In the genomic region with DNA sequence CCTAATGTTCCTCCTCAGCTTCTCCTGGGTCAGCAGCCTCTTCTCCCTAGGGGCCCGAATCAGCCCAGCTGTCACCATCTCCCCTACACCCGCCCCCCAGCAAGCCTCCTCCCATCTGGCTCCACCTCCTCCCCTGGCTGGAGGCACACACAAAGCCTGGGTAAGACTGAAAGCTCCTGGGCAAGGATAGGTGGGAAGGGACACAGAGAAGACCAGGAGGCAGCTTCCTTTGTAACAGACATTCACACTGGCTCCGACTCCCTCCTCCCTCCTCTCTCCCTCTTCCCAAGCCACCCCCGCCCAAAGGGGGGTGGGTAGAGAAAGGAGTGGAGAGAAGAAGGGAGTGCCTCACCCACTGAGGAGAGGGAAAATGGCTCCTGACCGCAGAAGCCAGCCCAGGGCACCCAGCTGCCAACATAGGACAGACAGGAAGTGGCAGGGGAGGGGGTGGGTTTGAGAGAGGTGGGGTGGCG, we compare ENCODE assay signal across 8 cellular contexts. TPM values are rescaled to one million over a fixed set of nuclear protein-coding genes. Genes with fewer than 3 reads are reported as not detected.
DNase-seq lines count a peak whose midpoint lies in the region; ATAC-seq and TF ChIP-seq lines count a peak whose summit lies in the region.
"Had no signal": no experiment of that assay in that cellular context is flagged by ENCODE, and none has a peak within 500 bp of the region (broad histone marks: within the 10 kb centered on the region; RNA-seq: fewer than 3 reads in every experiment).

No MANE protein-coding gene starts in this region.

- peaks cover 1 to 50% (median 25%) of the 10 kb centered on the region in 3 donors for H3K36me3 Mint-ChIP-seq in naive thymus-derived CD8-positive, alpha-beta T cell

- no peak for ATAC-seq in naive thymus-derived CD8-positive, alpha-beta T cell
- ATAC-seq: Panc1 had no signal

- no peaks in the 10 kb centered on the region for H3K9me3 Mint-ChIP-seq in naive thymus-derived CD8-positive, alpha-beta T cell

- H3K4me3 ChIP-seq in SK-N-MC (peak overlapping the region; percentile 45), dorsolateral prefrontal cortex (peak overlapping the region in 34 of 59 donors; percentile 7 to 99 (median 92))

- H3K27ac ChIP-seq in SK-N-MC (0 out of 2 replicates have a peak overlapping the region, but pooled peaks have one; percentile 5), dorsolateral prefrontal cortex (peak overlapping the region in 52 of 59 donors; percentile 18 to 100 (median 58))

- POLR2A ChIA-PET in naive thymus-derived CD8-positive, alpha-beta T cell (lab: Charles Lee), result interaction anchor here (0.6 to 4.9 kb wide), 13 partner anchors 11 to 110 kb away, joined by 3 to 41 read pairs (median 6); a partner anchor contains a TSS

- H3K36me3 ChIP-seq in SK-N-MC (ENCODE audit: insufficient read depth, low read length), result peaks cover 59% of the 10 kb centered on the region

- peak overlapping the region; percentile 50 for H3K9ac ChIP-seq in SK-N-MC (ENCODE audit: insufficient read length)

- H3K27me3 Mint-ChIP-seq in naive thymus-derived CD8-positive, alpha-beta T cell, result no peaks in the 10 kb centered on the region

- H3K27me3 ChIP-seq in dorsolateral prefrontal cortex, result no peaks in the 10 kb centered on the region

- no peak for TF ChIP-seq CTCF in dorsolateral prefrontal cortex (IDR thresholded peaks at IDR 0.05 in 54 of 56, conservative IDR thresholded peaks at IDR 0.05 in 2 of 56; ENCODE audit: low read depth in 1 of 56, partially characterized antibody in 56 of 56)

- peak; percentile 88 for DNase-seq in H4 (ENCODE audit: low spot score)
- DNase-seq in SK-N-MC (ENCODE audit: low read depth, low spot score), result no peak
- peak in 3 of 10 donors; percentile 31 to 52 (median 40) for DNase-seq in dorsolateral prefrontal cortex
- peak in 8 of 10 donors; percentile 13 to 77 (median 39) for DNase-seq in naive thymus-derived CD8-positive, alpha-beta T cell
- no peak for DNase-seq in HK-2 (ENCODE audit: unreplicated experiment)
- no peak for DNase-seq in DMS114 treated with DMSO at 0.1 percent for 48 hours (lab: John Stamatoyannopoulos, UW; ENCODE audit: unreplicated experiment)
- no peak for DNase-seq in NOMO-1 treated with DMSO at 0.1 percent for 48 hours (lab: John Stamatoyannopoulos, UW; ENCODE audit: unreplicated experiment)

- intact Hi-C loops in dorsolateral prefrontal cortex (cut with DNase I), result loop anchor here in 1 of 2 donors (5.0 kb wide), 1 partner anchor 36 kb away; a partner anchor contains a TSS

- peak overlapping the region in 9 of 10 donors; percentile 78 to 97 (median 92) for H3K27ac Mint-ChIP-seq in naive thymus-derived CD8-positive, alpha-beta T cell

- peaks cover 38 to 58% (median 52%) of the 10 kb centered on the region in 4 donors for H3K4me1 Mint-ChIP-seq in naive thymus-derived CD8-positive, alpha-beta T cell

- no peaks in the 10 kb centered on the region for H3K9me3 ChIP-seq in SK-N-MC (ENCODE audit: low read depth, low read length)

- H3K4me3 Mint-ChIP-seq in naive thymus-derived CD8-positive, alpha-beta T cell, result peak overlapping the region in 4 of 10 donors; percentile 77 to 96 (median 95)

RNA-seq across cellular contexts. Expression of a gene that starts 4.0 kb away (rescaled TPM):
- total RNA-seq in H4 (2014; rRNA removed; shearing (Covaris generic)), result 242 and 246 TPM in 2 replicates
- total RNA-seq in dorsolateral prefrontal cortex, result 100 to 1,000 TPM; 139 to 266 (median 179) TPM
- 100 to 1,000 TPM; 296 to 308 TPM for total RNA-seq in naive thymus-derived CD8-positive, alpha-beta T cell
- 10 to 100 TPM; 31.4 to 57.3 (median 56.9) TPM for polyA plus RNA-seq in naive thymus-derived CD8-positive, alpha-beta T cell

RNA-seq across cellular contexts. Expression of a gene that starts 32.6 kb away (rescaled TPM):
- 0.04 TPM in 1 of 2 replicates, not detected in the other for total RNA-seq in H4 (2014; rRNA removed; shearing (Covaris generic))
- total RNA-seq in dorsolateral prefrontal cortex, result 10 to 100 TPM in 4 of 120 experiments, 1 to 10 TPM in 114, under 1 TPM in 2; 0.83 to 12.5 (median 4.8) TPM
- 10 to 100 TPM; 16.6 to 18.9 TPM for total RNA-seq in naive thymus-derived CD8-positive, alpha-beta T cell
- polyA plus RNA-seq in naive thymus-derived CD8-positive, alpha-beta T cell, result 10 to 100 TPM in 2 of 3 donors, 1 to 10 TPM in 1; 7.9 to 14.2 (median 12.2) TPM

RNA-seq across cellular contexts. Expression of a gene that starts 35.0 kb away (rescaled TPM):
- total RNA-seq in H4 (2014; rRNA removed; shearing (Covaris generic)), result 64.3 and 90.3 TPM in 2 replicates
- total RNA-seq in dorsolateral prefrontal cortex, result 10 to 100 TPM; 17.8 to 57.6 (median 26.6) TPM
- total RNA-seq in naive thymus-derived CD8-positive, alpha-beta T cell, result 100 to 1,000 TPM in 1 of 2 experiments, 10 to 100 TPM in 1; 99.2 to 104 TPM
- polyA plus RNA-seq in naive thymus-derived CD8-positive, alpha-beta T cell, result 10 to 100 TPM; 23.6 to 41.7 (median 24.7) TPM

RNA-seq across cellular contexts. Expression of a gene that starts 44.1 kb away (rescaled TPM):
- total RNA-seq in H4 (2014; rRNA removed; shearing (Covaris generic)), result not detected in 2 replicates
- total RNA-seq in dorsolateral prefrontal cortex, result 1 to 10 TPM in 108 of 120 experiments, under 1 TPM in 11, not detected in 1; 0.40 to 8.0 (median 2.0) TPM
- total RNA-seq in naive thymus-derived CD8-positive, alpha-beta T cell, result 10 to 100 TPM; 13.8 to 14.3 TPM
- under 1 TPM in 2 of 3 donors, not detected in 1; 0.43 to 0.50 TPM for polyA plus RNA-seq in naive thymus-derived CD8-positive, alpha-beta T cell

RNA-seq across cellular contexts. Expression of a gene that starts 47.3 kb away (rescaled TPM):
- 2.1 and 5.4 TPM in 2 replicates for total RNA-seq in H4 (2014; rRNA removed; shearing (Covaris generic))
- 10 to 100 TPM; 29.9 to 71.0 (median 45.2) TPM for total RNA-seq in dorsolateral prefrontal cortex
- 10 to 100 TPM; 40.9 to 45.9 TPM for total RNA-seq in naive thymus-derived CD8-positive, alpha-beta T cell
- 10 to 100 TPM in 1 of 3 donors, 1 to 10 TPM in 2; 3.7 to 10.8 (median 4.4) TPM for polyA plus RNA-seq in naive thymus-derived CD8-positive, alpha-beta T cell

Comparison
In these comparisons a context has a peak if more than half of its experiments do, and no peak if none do; other contexts are left out.
1. DNase-seq: peak in H4 (single experiment) and naive thymus-derived CD8-positive, alpha-beta T cell (8 of 10); none in SK-N-MC (single experiment), HK-2 (single experiment), DMS114 treated with DMSO at 0.1 percent for 48 hours (single experiment) and NOMO-1 treated with DMSO at 0.1 percent for 48 hours (single experiment).